ENCODE assay signal across 8 cellular contexts in genomic region chr17:42964161-42964932, GRCh38. TPM values are rescaled to one million over a fixed set of nuclear protein-coding genes. Genes with fewer than 3 reads are reported as not detected.
DNase-seq lines count a peak whose midpoint lies in the region; ATAC-seq and TF ChIP-seq lines count a peak whose summit lies in the region.

TSS of gene AARSD1 (minus strand) at chr17:42964454. CDS start at chr17:42964440, 14 bp downstream.

- DNase-seq in COR-L47 (lab: John Stamatoyannopoulos, UW) (peak; percentile 84), KBM-7 (peak; percentile 94), erythroblast (lab: John Stamatoyannopoulos, UW) (peak; percentile 96)
- DNase-seq in activated T-cell treated with anti-CD3 and anti-CD28 coated beads, Interleukin-2, amount 50 U/mL, for 1 hour, result peak; percentile 85
- peak; percentile 73 to 79 for DNase-seq in stimulated activated CD8-positive, alpha-beta memory T cell treated with anti-CD3 and anti-CD28 coated beads, Interleukin-4, amount 100 ng/mL, for 4 hours (ENCODE audit: low read depth in 2 of 2, low spot score in 1 of 2)

- peak; percentile 78 for ATAC-seq in GM21576 (IDR thresholded peaks at IDR 0.05; ENCODE audit: unreplicated experiment)

- peaks cover 16 to 21% of the 10 kb centered on the region in 2 donors for H3K36me3 ChIP-seq in mucosa of rectum (ENCODE audit: control insufficient read depth in 2 of 2, insufficient read depth in 2 of 2, low read length in 2 of 2)

- in situ Hi-C loops in KBM-7 (cut with MboI; ENCODE audit: low pct_unique_long_range_greater_than_20kb, low sequenced_read_pairs), result no loop called here

- peak; percentile 92 for TF ChIP-seq POLR2A in erythroblast (IDR thresholded peaks at IDR 0.05; ENCODE audit: low read length)

- peak within 1 kb of the TSS; percentile 70 to 87 for H3K9ac ChIP-seq in mucosa of rectum (ENCODE audit: low read depth in 1 of 2, low read length in 2 of 2)

- H3K9me3 ChIP-seq in mucosa of rectum (ENCODE audit: control insufficient read depth in 2 of 2, low read length in 2 of 2), result no peaks in the 10 kb centered on the region

- H3K4me1 ChIP-seq in mucosa of rectum (ENCODE audit: control insufficient read depth in 2 of 2, insufficient read depth in 2 of 2, low read length in 2 of 2), result peaks cover 5 to 6% of the 10 kb centered on the region in 2 donors

- H3K4me3 ChIP-seq in mucosa of rectum (ENCODE audit: low read length in 2 of 2), result peak within 1 kb of the TSS; percentile 83 to 95

- peak within 1 kb of the TSS; percentile 72 to 81 for H3K27ac ChIP-seq in mucosa of rectum (ENCODE audit: low read depth in 2 of 2, low read length in 2 of 2)

- H3K27me3 ChIP-seq in mucosa of rectum (ENCODE audit: control insufficient read depth in 2 of 2, insufficient read depth in 2 of 2, low read length in 2 of 2), result no peaks in the 10 kb centered on the region

TF ChIP-seq in PFSK-1, 5 proteins besides CTCF, POLR2A, EP300 and RAD21:
- peak; percentile 99 for TF ChIP-seq POLR2AphosphoS5 (IDR thresholded peaks at IDR 0.05; ENCODE audit: low read depth, low read length)
- TF ChIP-seq SIN3A (IDR thresholded peaks at IDR 0.05; ENCODE audit: borderline replicate concordance, insufficient read depth, low read length), result 0 out of 2 replicates have a peak, but pooled peaks have one; percentile 47
- TF ChIP-seq TAF1 (IDR thresholded peaks at IDR 0.05; ENCODE audit: borderline replicate concordance, insufficient read depth, low read length), result peak; percentile 81; the same call in 1 of the 2 replicates
- TF ChIP-seq REST (IDR thresholded peaks at IDR 0.05; ENCODE audit: insufficient read depth in 1 of 2, low read depth in 2 of 2, low read length in 2 of 2), result peak in 1 of 2 experiments; percentile 56; a peak in 1 of 4 replicates
- peak; percentile 67 for TF ChIP-seq FOXP2 (optimal IDR thresholded peaks at IDR 0.05; ENCODE audit: borderline replicate concordance, extremely low read depth, extremely low read length, insufficient read depth)
TF ChIP-seq in PFSK-1: peak in this region for 5.

RNA-seq across cellular contexts. Expression of gene AARSD1, which starts in this region (rescaled TPM):
- polyA plus RNA-seq in PFSK-1 (2012; ENCODE audit: insufficient read length, low read depth), result 105 TPM

Comparison
In these comparisons a context has a peak if more than half of its experiments do, and no peak if none do; other contexts are left out.
1. Peak in every context shown above with its lines: DNase-seq, ATAC-seq, H3K4me3 ChIP-seq and H3K27ac ChIP-seq.